In the genomic region with DNA sequence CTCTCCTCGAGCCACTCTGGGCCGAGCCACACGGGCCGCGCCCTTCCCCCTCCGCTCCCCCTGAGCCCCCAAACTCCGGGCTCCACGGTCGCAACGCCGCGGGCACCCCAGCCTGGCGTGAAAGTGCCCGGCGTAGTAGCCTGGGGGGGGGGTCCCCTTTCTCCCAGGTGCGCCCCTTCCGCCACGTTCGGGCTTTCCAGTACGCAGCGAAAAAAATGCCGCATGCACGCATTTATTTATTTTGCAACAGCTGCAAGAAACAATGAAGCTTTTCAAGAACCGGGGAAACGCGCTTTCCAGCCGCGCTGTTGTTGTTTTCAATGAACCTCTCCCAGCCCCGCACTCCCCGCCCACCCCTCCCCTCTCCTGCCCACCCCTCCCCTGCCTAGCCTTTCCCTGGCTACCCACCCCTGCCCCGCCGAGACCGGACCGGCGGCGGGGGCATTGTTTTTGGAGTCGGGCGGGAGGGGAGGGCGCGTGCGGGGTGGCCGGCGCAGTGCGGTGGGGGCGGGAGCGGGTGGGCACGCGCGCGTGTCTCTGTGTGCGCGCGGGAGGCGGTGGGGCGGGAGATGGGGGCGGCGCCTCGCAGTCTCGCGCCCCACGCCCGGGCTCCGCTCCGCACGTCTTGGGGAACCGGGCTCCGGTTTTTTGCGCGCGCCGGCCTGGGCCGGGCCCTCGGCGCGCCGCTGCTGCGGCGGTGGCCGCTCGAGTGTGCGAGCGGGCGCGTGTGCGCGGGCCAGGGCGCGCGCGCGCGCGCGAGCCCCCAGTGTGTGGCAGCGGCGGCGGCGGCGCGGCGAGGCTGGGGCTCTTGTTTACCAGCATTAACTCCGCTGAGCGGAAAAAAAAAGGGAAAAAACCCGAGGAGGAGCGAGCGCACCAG, we compare ENCODE assay signal across 8 cellular contexts. TPM values are rescaled to one million over a fixed set of nuclear protein-coding genes. Genes with fewer than 3 reads are reported as not detected.
DNase-seq lines count a peak whose midpoint lies in the region; ATAC-seq and TF ChIP-seq lines count a peak whose summit lies in the region.

TSS of gene IGF1R (plus strand) at position 766 of the 880 bp plus-strand sequence. CDS start 1,043 bp downstream, outside the sequence.

- TF ChIP-seq CTCF in OCI-LY1 (IDR thresholded peaks at IDR 0.05; ENCODE audit: low read length), result no peak
- peak; percentile 19 for TF ChIP-seq CTCF in epithelial cell of esophagus (IDR thresholded peaks at IDR 0.05; ENCODE audit: insufficient read depth, low read depth, low read length, missing control alignments)

- H3K4me3 Mint-ChIP-seq in CD4-positive, alpha-beta memory T cell, result peak within 1 kb of the TSS; percentile 84 to 88 (median 87)

- H3K9me2 ChIP-seq in OCI-LY1 (ENCODE audit: low read depth, low read length), result no peaks in the 10 kb centered on the region

- H3F3A ChIP-seq in OCI-LY1 (ENCODE audit: insufficient read depth, low read length), result no peaks in the 10 kb centered on the region

- H3K36me3 Mint-ChIP-seq in CD4-positive, alpha-beta memory T cell, result peaks cover 0 to 9% of the 10 kb centered on the region in 2 donors

- peak within 1 kb of the TSS; percentile 67 for H3K4me2 ChIP-seq in OCI-LY1 (ENCODE audit: low read length)

- peak within 1 kb of the TSS in 6 of 7 donors; percentile 67 to 91 (median 84) for H3K27ac Mint-ChIP-seq in CD4-positive, alpha-beta memory T cell

- ATAC-seq in GM19468 (IDR thresholded peaks at IDR 0.05; ENCODE audit: extremely low read depth, unreplicated experiment), result peak; percentile 66

- no peak within 1 kb of the TSS for H2AFZ ChIP-seq in OCI-LY1 (ENCODE audit: low read length)

- H3K27me3 Mint-ChIP-seq in CD4-positive, alpha-beta memory T cell, result peaks cover 14 to 21% of the 10 kb centered on the region in 2 donors

- no peaks in the 10 kb centered on the region for H3K36me3 ChIP-seq in CD4-positive, alpha-beta memory T cell (ENCODE audit: insufficient read depth, low read length)
- H3K36me3 ChIP-seq in OCI-LY1 (ENCODE audit: insufficient read depth, low read length), result no peaks in the 10 kb centered on the region

- H3K9ac ChIP-seq in OCI-LY1 (ENCODE audit: low read length), result peak within 1 kb of the TSS; percentile 58; the same call in 1 of the 2 replicates

- H4K20me1 ChIP-seq in OCI-LY1 (ENCODE audit: insufficient read depth, low read length), result no peaks in the 10 kb centered on the region

- intact Hi-C loops in CD4-positive, alpha-beta memory T cell (cut with micrococcal nuclease), result loop anchor here (5.0 kb wide), 3 partner anchors 46 to 1954 kb away; partner anchors contain the start of genes ASB7, LINS1 and LRRC28

- no peaks in the 10 kb centered on the region for H3K79me2 ChIP-seq in OCI-LY1 (ENCODE audit: insufficient read depth, low read length)

- no peaks in the 10 kb centered on the region for H3K9me3 ChIP-seq in CD4-positive, alpha-beta memory T cell (ENCODE audit: control insufficient read depth in 1 of 2, low read length in 2 of 2)
- no peaks in the 10 kb centered on the region for H3K9me3 ChIP-seq in OCI-LY1 (ENCODE audit: low read length)
- H3K9me3 ChIP-seq in mononuclear cell (ENCODE audit: low read depth, low read length), result no peaks in the 10 kb centered on the region

- peaks cover 17 to 33% (median 24%) of the 10 kb centered on the region in 4 donors for H3K4me1 Mint-ChIP-seq in CD4-positive, alpha-beta memory T cell

- H3K4me1 ChIP-seq in CD4-positive, alpha-beta memory T cell (ENCODE audit: insufficient read depth, low read length), result peaks cover 23% of the 10 kb centered on the region
- H3K4me1 ChIP-seq in OCI-LY1 (ENCODE audit: insufficient read depth, low read length, severe bottlenecking) (no peaks in the 10 kb centered on the region), mononuclear cell (ENCODE audit: insufficient read depth, low read length) (peaks cover 30% of the 10 kb centered on the region)

- peaks cover 14% of the 10 kb centered on the region for H3K27me3 ChIP-seq in CD4-positive, alpha-beta memory T cell (ENCODE audit: insufficient read depth, low read length)
- H3K27me3 ChIP-seq in OCI-LY1 (ENCODE audit: insufficient read depth, low read length), result no peaks in the 10 kb centered on the region
- peaks cover 67% of the 10 kb centered on the region for H3K27me3 ChIP-seq in mononuclear cell (ENCODE audit: insufficient read depth, low read length)

- peak within 1 kb of the TSS in 1 of 2 donors; percentile 59 for H3K4me3 ChIP-seq in CD4-positive, alpha-beta memory T cell (ENCODE audit: low read length in 2 of 2)
- H3K4me3 ChIP-seq in OCI-LY1 (ENCODE audit: low read depth, low read length, poor library complexity, severe bottlenecking) (peak within 1 kb of the TSS; percentile 65), epithelial cell of esophagus (ENCODE audit: low read length) (peak within 1 kb of the TSS; percentile 79), mononuclear cell (ENCODE audit: low read length) (peak within 1 kb of the TSS; percentile 63)

- peaks cover 0 to 9% (median 2%) of the 10 kb centered on the region in 8 donors for H3K9me3 Mint-ChIP-seq in CD4-positive, alpha-beta memory T cell

- DNase-seq in CD4-positive, alpha-beta memory T cell, result peak; percentile 76 to 88 (median 87)
- peak; percentile 91 for DNase-seq in HT-29 (ENCODE audit: low spot score)
- DNase-seq in activated T-cell treated with anti-CD3 and anti-CD28 coated beads for 1 hour (ENCODE audit: low read depth), result peak; percentile 80
- peak; percentile 90 for DNase-seq in epithelial cell of esophagus (ENCODE audit: low read depth)
- peak; percentile 71 to 75 for DNase-seq in stimulated activated CD8-positive, alpha-beta memory T cell treated with anti-CD3 and anti-CD28 coated beads, Interleukin-2, amount 100 ng/mL, for 1 hour (ENCODE audit: low read depth in 2 of 2)

- POLR2A ChIA-PET in CD4-positive, alpha-beta memory T cell (lab: Charles Lee; ENCODE audit: partially characterized antibody), result interaction anchor here (0.6 to 1.7 kb wide), 3 partner anchors 10 to 211 kb away, joined by 4 to 5 read pairs (median 4); no protein-coding TSS in a partner anchor

- CTCF ChIA-PET in CD4-positive, alpha-beta memory T cell (lab: Charles Lee; ENCODE audit: partially characterized antibody), result interaction anchor here (0.7 to 3.2 kb wide), 6 partner anchors 11 to 427 kb away, joined by 3 to 26 read pairs (median 3); no protein-coding TSS in a partner anchor

- no peak within 1 kb of the TSS for H3K27ac ChIP-seq in CD4-positive, alpha-beta memory T cell (ENCODE audit: low read depth, low read length)
- no peak within 1 kb of the TSS for H3K27ac ChIP-seq in OCI-LY1 (ENCODE audit: low read depth, low read length, poor library complexity, severe bottlenecking)

RNA-seq across cellular contexts. Expression of gene IGF1R, which starts in this region (rescaled TPM):
- 10 to 100 TPM; 47.2 to 49.2 TPM for total RNA-seq in CD4-positive, alpha-beta memory T cell
- polyA plus RNA-seq in CD4-positive, alpha-beta memory T cell, result 1 to 10 TPM in 1 of 2 donors, under 1 TPM in 1; 0.45 to 3.0 TPM
- total RNA-seq in HT-29 (2014; rRNA removed; shearing (Covaris generic)), result 31.6 and 33.2 TPM in 2 replicates
- 23.5 TPM for total RNA-seq in mononuclear cell
